Comparison of ENCODE assay signal across 2 cellular contexts in the genomic region with DNA sequence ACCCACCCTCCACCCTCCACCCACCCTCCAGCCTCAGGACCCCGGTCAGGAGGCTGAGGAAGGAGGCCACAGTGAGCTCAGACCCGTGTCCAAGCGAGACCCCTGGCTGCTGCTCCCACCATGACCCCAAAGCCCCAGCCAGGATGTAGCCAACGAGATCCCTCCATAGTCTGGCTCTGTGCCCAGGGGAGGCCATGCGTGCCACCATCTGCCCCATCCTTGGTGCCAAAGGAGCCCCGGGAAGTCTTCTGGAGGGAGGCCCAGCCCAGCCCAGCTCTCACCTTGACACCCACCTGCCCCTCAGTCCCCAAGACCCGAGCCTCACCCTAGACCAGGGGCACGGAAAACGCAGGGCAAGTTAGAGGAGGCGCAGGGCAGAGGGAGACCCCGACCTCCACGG.
A peak's percentile ranks its signal among the peaks of the same experiment; 100 is the strongest.
TF ChIP-seq lines count a peak whose summit lies in the region.

No MANE protein-coding gene starts in this region.

TF ChIP-seq in HepG2, 621 proteins besides CTCF, POLR2A, EP300 and RAD21:
- TF ChIP-seq NFE2 (CRISPR knock-in tag; IDR thresholded peaks at IDR 0.05) (no peak), HNRNPL (IDR thresholded peaks at IDR 0.05; ENCODE audit: low read depth, low read length) (0 out of 2 replicates have a peak, but pooled peaks have one; percentile 25), PCBP1 (IDR thresholded peaks at IDR 0.05; ENCODE audit: borderline replicate concordance, low read depth, low read length) (0 out of 2 replicates have a peak, but pooled peaks have one; percentile 69), ZNF337 (CRISPR knock-in tag; IDR thresholded peaks at IDR 0.05; ENCODE audit: borderline replicate concordance, low read depth) (no peak)

TF ChIP-seq in IMR-90, 13 proteins besides CTCF, POLR2A, EP300 and RAD21:
- TF ChIP-seq CEBPB (IDR thresholded peaks at IDR 0.05; ENCODE audit: low read depth, low read length) = no peak
- TF ChIP-seq RFX5 (IDR thresholded peaks at IDR 0.05; ENCODE audit: low read depth, low read length) = no peak
- no peak for TF ChIP-seq ELK1 (IDR thresholded peaks at IDR 0.05; ENCODE audit: borderline replicate concordance, low read depth, low read length)
- no peak for TF ChIP-seq MXI1 (IDR thresholded peaks at IDR 0.05; ENCODE audit: borderline replicate concordance, low read depth, low read length)
- TF ChIP-seq BHLHE40 (IDR thresholded peaks at IDR 0.05; ENCODE audit: low read depth, low read length) = no peak
- TF ChIP-seq FOS (IDR thresholded peaks at IDR 0.05; ENCODE audit: low read depth, low read length) = no peak
- TF ChIP-seq, protein P1, sequence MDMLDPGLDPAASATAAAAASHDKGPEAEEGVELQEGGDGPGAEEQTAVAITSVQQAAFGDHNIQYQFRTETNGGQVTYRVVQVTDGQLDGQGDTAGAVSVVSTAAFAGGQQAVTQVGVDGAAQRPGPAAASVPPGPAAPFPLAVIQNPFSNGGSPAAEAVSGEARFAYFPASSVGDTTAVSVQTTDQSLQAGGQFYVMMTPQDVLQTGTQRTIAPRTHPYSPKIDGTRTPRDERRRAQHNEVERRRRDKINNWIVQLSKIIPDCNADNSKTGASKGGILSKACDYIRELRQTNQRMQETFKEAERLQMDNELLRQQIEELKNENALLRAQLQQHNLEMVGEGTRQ (IDR thresholded peaks at IDR 0.05; ENCODE audit: low read depth, low read length) = no peak
- TF ChIP-seq MAFK (IDR thresholded peaks at IDR 0.05; ENCODE audit: low read depth, low read length) = no peak
- TF ChIP-seq MAZ (IDR thresholded peaks at IDR 0.05; ENCODE audit: borderline replicate concordance, low read depth, low read length) = no peak
TF ChIP-seq in IMR-90: peak in this region for 0.
